ENCODE assay signal across 1 cellular context in the genomic region with DNA sequence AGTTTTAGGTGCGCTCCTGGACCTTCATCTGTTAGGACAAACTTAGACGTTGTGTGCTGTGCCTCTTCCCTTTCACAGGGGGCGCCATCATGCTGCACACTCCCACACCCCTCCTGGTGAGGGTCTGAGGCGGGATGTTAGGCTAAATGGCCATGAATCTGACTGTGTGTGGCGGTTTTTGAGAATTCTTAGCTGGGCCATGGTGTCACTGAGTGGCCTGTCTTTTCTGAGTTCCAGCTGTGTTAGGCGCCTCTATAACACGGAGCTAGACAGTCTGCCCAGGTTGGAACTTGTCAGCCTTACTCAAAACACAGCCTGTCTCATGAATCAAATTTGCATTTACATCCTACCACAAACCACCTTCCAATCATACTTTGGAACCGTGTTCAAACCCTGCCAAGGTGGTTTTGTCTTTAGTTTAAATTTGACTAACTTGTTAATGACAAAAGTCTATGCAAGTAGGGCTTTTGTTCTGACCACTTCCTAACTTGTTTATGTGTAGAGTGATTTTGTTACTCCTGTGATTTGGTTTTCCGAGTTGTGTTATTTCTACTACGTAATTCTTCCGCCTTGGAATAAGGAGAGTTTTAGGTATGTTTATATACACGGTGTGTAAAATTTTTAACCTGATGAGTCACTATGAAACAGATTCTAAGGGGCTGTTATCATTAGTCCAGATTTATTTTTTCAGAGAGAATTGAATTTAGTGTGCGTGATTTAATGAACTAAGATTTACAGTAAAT.
TF ChIP-seq lines count a peak whose summit lies in the region.

No MANE protein-coding gene starts in this region.

TF ChIP-seq in GM23338, 12 proteins besides CTCF, POLR2A, EP300 and RAD21 (continued from another document):
- no peak for TF ChIP-seq STAT1 (IDR thresholded peaks at IDR 0.05; ENCODE audit: unreplicated experiment)
- TF ChIP-seq ZNF331 (CRISPR knock-in tag; IDR thresholded peaks at IDR 0.05; ENCODE audit: low read depth): no peak
- TF ChIP-seq, protein P1, sequence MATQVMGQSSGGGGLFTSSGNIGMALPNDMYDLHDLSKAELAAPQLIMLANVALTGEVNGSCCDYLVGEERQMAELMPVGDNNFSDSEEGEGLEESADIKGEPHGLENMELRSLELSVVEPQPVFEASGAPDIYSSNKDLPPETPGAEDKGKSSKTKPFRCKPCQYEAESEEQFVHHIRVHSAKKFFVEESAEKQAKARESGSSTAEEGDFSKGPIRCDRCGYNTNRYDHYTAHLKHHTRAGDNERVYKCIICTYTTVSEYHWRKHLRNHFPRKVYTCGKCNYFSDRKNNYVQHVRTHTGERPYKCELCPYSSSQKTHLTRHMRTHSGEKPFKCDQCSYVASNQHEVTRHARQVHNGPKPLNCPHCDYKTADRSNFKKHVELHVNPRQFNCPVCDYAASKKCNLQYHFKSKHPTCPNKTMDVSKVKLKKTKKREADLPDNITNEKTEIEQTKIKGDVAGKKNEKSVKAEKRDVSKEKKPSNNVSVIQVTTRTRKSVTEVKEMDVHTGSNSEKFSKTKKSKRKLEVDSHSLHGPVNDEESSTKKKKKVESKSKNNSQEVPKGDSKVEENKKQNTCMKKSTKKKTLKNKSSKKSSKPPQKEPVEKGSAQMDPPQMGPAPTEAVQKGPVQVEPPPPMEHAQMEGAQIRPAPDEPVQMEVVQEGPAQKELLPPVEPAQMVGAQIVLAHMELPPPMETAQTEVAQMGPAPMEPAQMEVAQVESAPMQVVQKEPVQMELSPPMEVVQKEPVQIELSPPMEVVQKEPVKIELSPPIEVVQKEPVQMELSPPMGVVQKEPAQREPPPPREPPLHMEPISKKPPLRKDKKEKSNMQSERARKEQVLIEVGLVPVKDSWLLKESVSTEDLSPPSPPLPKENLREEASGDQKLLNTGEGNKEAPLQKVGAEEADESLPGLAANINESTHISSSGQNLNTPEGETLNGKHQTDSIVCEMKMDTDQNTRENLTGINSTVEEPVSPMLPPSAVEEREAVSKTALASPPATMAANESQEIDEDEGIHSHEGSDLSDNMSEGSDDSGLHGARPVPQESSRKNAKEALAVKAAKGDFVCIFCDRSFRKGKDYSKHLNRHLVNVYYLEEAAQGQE (IDR thresholded peaks at IDR 0.05; ENCODE audit: unreplicated experiment): no peak
- no peak for TF ChIP-seq NANOG (IDR thresholded peaks at IDR 0.05; ENCODE audit: borderline replicate concordance)
- no peak for TF ChIP-seq EZH2phosphoT487 (IDR thresholded peaks at IDR 0.05; ENCODE audit: unreplicated experiment)
- TF ChIP-seq, protein P2, sequence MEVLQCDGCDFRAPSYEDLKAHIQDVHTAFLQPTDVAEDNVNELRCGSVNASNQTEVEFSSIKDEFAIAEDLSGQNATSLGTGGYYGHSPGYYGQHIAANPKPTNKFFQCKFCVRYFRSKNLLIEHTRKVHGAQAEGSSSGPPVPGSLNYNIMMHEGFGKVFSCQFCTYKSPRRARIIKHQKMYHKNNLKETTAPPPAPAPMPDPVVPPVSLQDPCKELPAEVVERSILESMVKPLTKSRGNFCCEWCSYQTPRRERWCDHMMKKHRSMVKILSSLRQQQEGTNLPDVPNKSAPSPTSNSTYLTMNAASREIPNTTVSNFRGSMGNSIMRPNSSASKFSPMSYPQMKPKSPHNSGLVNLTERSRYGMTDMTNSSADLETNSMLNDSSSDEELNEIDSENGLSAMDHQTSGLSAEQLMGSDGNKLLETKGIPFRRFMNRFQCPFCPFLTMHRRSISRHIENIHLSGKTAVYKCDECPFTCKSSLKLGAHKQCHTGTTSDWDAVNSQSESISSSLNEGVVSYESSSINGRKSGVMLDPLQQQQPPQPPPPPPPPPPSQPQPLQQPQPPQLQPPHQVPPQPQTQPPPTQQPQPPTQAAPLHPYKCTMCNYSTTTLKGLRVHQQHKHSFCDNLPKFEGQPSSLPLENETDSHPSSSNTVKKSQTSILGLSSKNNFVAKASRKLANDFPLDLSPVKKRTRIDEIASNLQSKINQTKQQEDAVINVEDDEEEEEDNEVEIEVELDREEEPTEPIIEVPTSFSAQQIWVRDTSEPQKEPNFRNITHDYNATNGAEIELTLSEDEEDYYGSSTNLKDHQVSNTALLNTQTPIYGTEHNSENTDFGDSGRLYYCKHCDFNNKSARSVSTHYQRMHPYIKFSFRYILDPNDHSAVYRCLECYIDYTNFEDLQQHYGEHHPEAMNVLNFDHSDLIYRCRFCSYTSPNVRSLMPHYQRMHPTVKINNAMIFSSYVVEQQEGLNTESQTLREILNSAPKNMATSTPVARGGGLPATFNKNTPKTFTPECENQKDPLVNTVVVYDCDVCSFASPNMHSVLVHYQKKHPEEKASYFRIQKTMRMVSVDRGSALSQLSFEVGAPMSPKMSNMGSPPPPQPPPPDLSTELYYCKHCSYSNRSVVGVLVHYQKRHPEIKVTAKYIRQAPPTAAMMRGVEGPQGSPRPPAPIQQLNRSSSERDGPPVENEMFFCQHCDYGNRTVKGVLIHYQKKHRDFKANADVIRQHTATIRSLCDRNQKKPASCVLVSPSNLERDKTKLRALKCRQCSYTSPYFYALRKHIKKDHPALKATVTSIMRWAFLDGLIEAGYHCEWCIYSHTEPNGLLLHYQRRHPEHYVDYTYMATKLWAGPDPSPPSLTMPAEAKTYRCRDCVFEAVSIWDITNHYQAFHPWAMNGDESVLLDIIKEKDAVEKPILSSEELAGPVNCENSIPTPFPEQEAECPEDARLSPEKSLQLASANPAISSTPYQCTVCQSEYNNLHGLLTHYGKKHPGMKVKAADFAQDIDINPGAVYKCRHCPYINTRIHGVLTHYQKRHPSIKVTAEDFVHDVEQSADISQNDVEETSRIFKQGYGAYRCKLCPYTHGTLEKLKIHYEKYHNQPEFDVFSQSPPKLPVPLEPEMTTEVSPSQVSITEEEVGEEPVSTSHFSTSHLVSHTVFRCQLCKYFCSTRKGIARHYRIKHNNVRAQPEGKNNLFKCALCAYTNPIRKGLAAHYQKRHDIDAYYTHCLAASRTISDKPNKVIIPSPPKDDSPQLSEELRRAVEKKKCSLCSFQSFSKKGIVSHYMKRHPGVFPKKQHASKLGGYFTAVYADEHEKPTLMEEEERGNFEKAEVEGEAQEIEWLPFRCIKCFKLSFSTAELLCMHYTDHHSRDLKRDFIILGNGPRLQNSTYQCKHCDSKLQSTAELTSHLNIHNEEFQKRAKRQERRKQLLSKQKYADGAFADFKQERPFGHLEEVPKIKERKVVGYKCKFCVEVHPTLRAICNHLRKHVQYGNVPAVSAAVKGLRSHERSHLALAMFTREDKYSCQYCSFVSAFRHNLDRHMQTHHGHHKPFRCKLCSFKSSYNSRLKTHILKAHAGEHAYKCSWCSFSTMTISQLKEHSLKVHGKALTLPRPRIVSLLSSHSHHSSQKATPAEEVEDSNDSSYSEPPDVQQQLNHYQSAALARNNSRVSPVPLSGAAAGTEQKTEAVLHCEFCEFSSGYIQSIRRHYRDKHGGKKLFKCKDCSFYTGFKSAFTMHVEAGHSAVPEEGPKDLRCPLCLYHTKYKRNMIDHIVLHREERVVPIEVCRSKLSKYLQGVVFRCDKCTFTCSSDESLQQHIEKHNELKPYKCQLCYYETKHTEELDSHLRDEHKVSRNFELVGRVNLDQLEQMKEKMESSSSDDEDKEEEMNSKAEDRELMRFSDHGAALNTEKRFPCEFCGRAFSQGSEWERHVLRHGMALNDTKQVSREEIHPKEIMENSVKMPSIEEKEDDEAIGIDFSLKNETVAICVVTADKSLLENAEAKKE (CRISPR knock-in tag; IDR thresholded peaks at IDR 0.05): no peak
- TF ChIP-seq EZH2 (IDR thresholded peaks at IDR 0.05; ENCODE audit: low read depth, unreplicated experiment): no peak
- TF ChIP-seq, protein P3, sequence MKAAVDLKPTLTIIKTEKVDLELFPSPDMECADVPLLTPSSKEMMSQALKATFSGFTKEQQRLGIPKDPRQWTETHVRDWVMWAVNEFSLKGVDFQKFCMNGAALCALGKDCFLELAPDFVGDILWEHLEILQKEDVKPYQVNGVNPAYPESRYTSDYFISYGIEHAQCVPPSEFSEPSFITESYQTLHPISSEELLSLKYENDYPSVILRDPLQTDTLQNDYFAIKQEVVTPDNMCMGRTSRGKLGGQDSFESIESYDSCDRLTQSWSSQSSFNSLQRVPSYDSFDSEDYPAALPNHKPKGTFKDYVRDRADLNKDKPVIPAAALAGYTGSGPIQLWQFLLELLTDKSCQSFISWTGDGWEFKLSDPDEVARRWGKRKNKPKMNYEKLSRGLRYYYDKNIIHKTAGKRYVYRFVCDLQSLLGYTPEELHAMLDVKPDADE (IDR thresholded peaks at IDR 0.05): no peak
